Comparison of ENCODE assay signal across 8 cellular contexts in genomic region chr4:158671915-158672806, GRCh38. TPM values are rescaled to one million over a fixed set of nuclear protein-coding genes. Genes with fewer than 3 reads are reported as not detected.
DNase-seq lines count a peak whose midpoint lies in the region; ATAC-seq lines count a peak whose summit lies in the region.

ETFDH (plus strand) TSS chr4:158672296; CDS start chr4:158672457, 161 bp downstream.

- H3K4me3 Mint-ChIP-seq in CD4-positive, CD25-positive, alpha-beta regulatory T cell: peak within 1 kb of the TSS; percentile 93 to 95 (median 94)
- H3K4me3 Mint-ChIP-seq in dendritic cell treated with granulocyte-macrophage colony-stimulating factor and Interleukin-4, amounts not matched to agents 40 ng/mL and 50 ng/mL, for 4 days: peak within 1 kb of the TSS; percentile 94

- H3K36me3 ChIP-seq in CD4-positive, CD25-positive, alpha-beta regulatory T cell (ENCODE audit: control insufficient read depth, insufficient read depth, low read length): no peaks in the 10 kb centered on the region

- H3K4me1 ChIP-seq in CD4-positive, CD25-positive, alpha-beta regulatory T cell (ENCODE audit: control insufficient read depth, insufficient read depth, low read length, poor library complexity, severe bottlenecking): peaks cover 19% of the 10 kb centered on the region

- no peaks in the 10 kb centered on the region for H3K27me3 Mint-ChIP-seq in CD4-positive, CD25-positive, alpha-beta regulatory T cell
- H3K27me3 Mint-ChIP-seq in dendritic cell treated with granulocyte-macrophage colony-stimulating factor and Interleukin-4, amounts not matched to agents 40 ng/mL and 50 ng/mL, for 4 days: no peaks in the 10 kb centered on the region

- H3K27me3 ChIP-seq in CD4-positive, CD25-positive, alpha-beta regulatory T cell (ENCODE audit: control insufficient read depth, insufficient read depth, low read length): no peaks in the 10 kb centered on the region

- no peaks in the 10 kb centered on the region for H3K9me3 ChIP-seq in CD4-positive, CD25-positive, alpha-beta regulatory T cell (ENCODE audit: control insufficient read depth in 2 of 2, low read length in 2 of 2)

- peak within 1 kb of the TSS; percentile 97 to 99 (median 97) for H3K27ac Mint-ChIP-seq in CD4-positive, CD25-positive, alpha-beta regulatory T cell
- peak within 1 kb of the TSS; percentile 96 for H3K27ac Mint-ChIP-seq in dendritic cell treated with granulocyte-macrophage colony-stimulating factor and Interleukin-4, amounts not matched to agents 40 ng/mL and 50 ng/mL, for 4 days

- H3K36me3 Mint-ChIP-seq in CD4-positive, CD25-positive, alpha-beta regulatory T cell: peaks cover 8% of the 10 kb centered on the region
- H3K36me3 Mint-ChIP-seq in dendritic cell treated with granulocyte-macrophage colony-stimulating factor and Interleukin-4, amounts not matched to agents 40 ng/mL and 50 ng/mL, for 4 days (ENCODE audit: low read depth): peaks cover 19% of the 10 kb centered on the region

- peak within 1 kb of the TSS; percentile 88 for H3K4me3 ChIP-seq in CD4-positive, CD25-positive, alpha-beta regulatory T cell (ENCODE audit: low read depth, low read length)

- ATAC-seq in CD4-positive, CD25-positive, alpha-beta regulatory T cell (ENCODE audit: low read depth in 2 of 2): peak; percentile 87 to 88
- peak; percentile 87 for ATAC-seq in GM19395 (IDR thresholded peaks at IDR 0.05; ENCODE audit: unreplicated experiment)
- peak; percentile 78 for ATAC-seq in HG03565 (IDR thresholded peaks at IDR 0.05; ENCODE audit: unreplicated experiment)
- peak; percentile 87 for ATAC-seq in left lobe of liver

- DNase-seq in CD4-positive, CD25-positive, alpha-beta regulatory T cell: peak; percentile 98 to 100 (median 98)
- DNase-seq in NCI-H748 treated with DMSO at 0.1 percent for 48 hours (lab: John Stamatoyannopoulos, UW): peak; percentile 99
- DNase-seq in activated CD4-positive, alpha-beta T cell treated with anti-CD3 and anti-CD28 coated beads, Interleukin-2, amount 50 U/mL, for 4 hours: peak; percentile 97 to 98
- DNase-seq in left lobe of liver (ENCODE audit: low spot score): peak; percentile 100
- DNase-seq in stimulated activated CD4-positive, alpha-beta T cell treated with anti-CD3 and anti-CD28 coated beads, Interleukin-2, amount 100 ng/mL, for 4 hours (ENCODE audit: low read depth): peak; percentile 96

- H3K4me1 Mint-ChIP-seq in CD4-positive, CD25-positive, alpha-beta regulatory T cell: peaks cover 5 to 43% (median 30%) of the 10 kb centered on the region in 4 donors
- H3K4me1 Mint-ChIP-seq in dendritic cell treated with granulocyte-macrophage colony-stimulating factor and Interleukin-4, amounts not matched to agents 40 ng/mL and 50 ng/mL, for 4 days (ENCODE audit: low read depth): peaks cover 18% of the 10 kb centered on the region

- intact Hi-C loops in dendritic cell treated with granulocyte-macrophage colony-stimulating factor and Interleukin-4, amounts not matched to agents 40 ng/mL and 50 ng/mL, for 4 days (cut with micrococcal nuclease): loop anchor here (1.0 kb wide), 1 partner anchor 51 kb away; the partner anchor contains the start of gene PPID

- no peaks in the 10 kb centered on the region for H3K9me3 Mint-ChIP-seq in CD4-positive, CD25-positive, alpha-beta regulatory T cell
- no peaks in the 10 kb centered on the region for H3K9me3 Mint-ChIP-seq in dendritic cell treated with granulocyte-macrophage colony-stimulating factor and Interleukin-4, amounts not matched to agents 40 ng/mL and 50 ng/mL, for 4 days

- H3K27ac ChIP-seq in CD4-positive, CD25-positive, alpha-beta regulatory T cell (ENCODE audit: insufficient read depth, low read length, poor library complexity, severe bottlenecking): peak within 1 kb of the TSS; percentile 95

RNA-seq across cellular contexts. Expression of gene ETFDH, which starts in this region (rescaled TPM):
- 15.9 TPM for total RNA-seq in CD4-positive, CD25-positive, alpha-beta regulatory T cell
- polyA plus RNA-seq in CD4-positive, CD25-positive, alpha-beta regulatory T cell: 10 to 100 TPM in 1 of 4 donors, 1 to 10 TPM in 3; 8.1 to 10.2 (median 9.2) TPM
- 134 TPM for total RNA-seq in left lobe of liver

Comparison
In these comparisons a context has a peak if more than half of its experiments do, and no peak if none do; other contexts are left out.
1. Peak in every context shown above with its lines: DNase-seq, ATAC-seq, H3K4me3 ChIP-seq and H3K27ac ChIP-seq.